8 cellular contexts compared by ENCODE assay signal in genomic region chr1:201895913-201896807, GRCh38. TPM values are rescaled to one million over a fixed set of nuclear protein-coding genes. Genes with fewer than 3 reads are reported as not detected.
DNase-seq lines count a peak whose midpoint lies in the region; ATAC-seq and TF ChIP-seq lines count a peak whose summit lies in the region.

No MANE protein-coding gene starts in this region.

- DNase-seq in DMS 273 (lab: John Stamatoyannopoulos, UW; ENCODE audit: unreplicated experiment) (peak; percentile 96), MM.1S (peak; percentile 91), SIG-M5 (lab: John Stamatoyannopoulos, UW) (peak; percentile 66), fibroblast of villous mesenchyme (ENCODE audit: low read depth) (peak; percentile 91), stomach (peak; percentile 89)
- DNase-seq in activated T-helper 9 cell treated with anti-CD3 and anti-CD28 coated beads, Interleukin-2, amount 50 U/mL, for 16 hours (ENCODE audit: low read depth), result peak; percentile 68

- H3K36me3 ChIP-seq in MM.1S (replicated peaks; ENCODE audit: insufficient read depth, low read length), result no peaks in the 10 kb centered on the region
- H3K36me3 ChIP-seq in neutrophil, result no peaks in the 10 kb centered on the region
- H3K36me3 ChIP-seq in stomach, result peaks cover 0 to 39% (median 21%) of the 10 kb centered on the region in 4 donors

- no peaks in the 10 kb centered on the region for H3K27me3 ChIP-seq in MM.1S (replicated peaks; ENCODE audit: insufficient read depth, low read length)
- peaks cover 24% of the 10 kb centered on the region for H3K27me3 ChIP-seq in neutrophil
- H3K27me3 ChIP-seq in stomach, result no peaks in the 10 kb centered on the region

- peak overlapping the region; percentile 49 for H3K4me2 ChIP-seq in MM.1S (ENCODE audit: low read depth, low read length)

- H2AFZ ChIP-seq in MM.1S (ENCODE audit: low read length), result peak overlapping the region; percentile 56

- TF ChIP-seq CTCF in MM.1S (IDR thresholded peaks at IDR 0.05; ENCODE audit: low read length), result peak; percentile 100
- TF ChIP-seq CTCF in fibroblast of villous mesenchyme (IDR thresholded peaks at IDR 0.05; ENCODE audit: insufficient read depth, low read depth, low read length), result peak; percentile 96
- TF ChIP-seq CTCF in neutrophil (IDR thresholded peaks at IDR 0.05), result peak; percentile 71
- TF ChIP-seq CTCF in stomach (IDR thresholded peaks at IDR 0.05), result peak in 6 of 7 experiments; percentile 45 to 96 (median 94)

- H3K4me3 ChIP-seq in MM.1S (ENCODE audit: low read length) (peak overlapping the region; percentile 10; the same call in 1 of the 2 replicates), fibroblast of villous mesenchyme (ENCODE audit: low read depth, low read length) (no peak overlapping the region), neutrophil (ENCODE audit: low read depth in 1 of 2, low read length in 1 of 2) (no peak overlapping the region), stomach (no peak overlapping the region)

- TF ChIP-seq POLR2A in stomach (IDR thresholded peaks at IDR 0.05), result no peak

- ATAC-seq in GM21737 (IDR thresholded peaks at IDR 0.05; ENCODE audit: unreplicated experiment), result peak; percentile 84

- no peaks in the 10 kb centered on the region for H4K20me1 ChIP-seq in MM.1S (ENCODE audit: insufficient read depth, low read length)

- no peaks in the 10 kb centered on the region for H3K9me3 ChIP-seq in MM.1S (replicated peaks; ENCODE audit: insufficient read depth, low read length)
- H3K9me3 ChIP-seq in neutrophil, result no peaks in the 10 kb centered on the region
- H3K9me3 ChIP-seq in stomach, result no peaks in the 10 kb centered on the region

- intact Hi-C loops in stomach (cut with DNase I; ENCODE audit: low total_unique reads), result loop anchor here (5.0 to 10.0 kb wide), 2 partner anchors 49 to 81 kb away; partner anchors contain the start of gene LMOD1

- no peaks in the 10 kb centered on the region for H3K79me2 ChIP-seq in MM.1S (ENCODE audit: low read length)

- no peak overlapping the region for H3K9ac ChIP-seq in MM.1S (ENCODE audit: low read length)

- no peaks in the 10 kb centered on the region for H3K9me2 ChIP-seq in MM.1S (replicated peaks; ENCODE audit: insufficient read depth, low read length)

- TF ChIP-seq EP300 in stomach (IDR thresholded peaks at IDR 0.05), result no peak

- H3K27ac ChIP-seq in MM.1S (ENCODE audit: low read length) (no peak overlapping the region), neutrophil (no peak overlapping the region), stomach (peak overlapping the region; percentile 7 to 84 (median 72))

- H3F3A ChIP-seq in MM.1S (ENCODE audit: insufficient read depth, low read length), result no peaks in the 10 kb centered on the region

- 10 to 43% (median 12%) methylated on average over 3 to 10 of the region's 10 CpGs for WGBS in stomach, 5 donors

- peaks cover 13% of the 10 kb centered on the region for H3K4me1 ChIP-seq in MM.1S (ENCODE audit: low read length)
- H3K4me1 ChIP-seq in neutrophil (ENCODE audit: control insufficient read depth in 1 of 2, insufficient read depth in 1 of 2, low read depth in 1 of 2, low read length in 1 of 2), result peaks cover 3 to 5% of the 10 kb centered on the region in 2 experiments
- peaks cover 4 to 72% (median 38%) of the 10 kb centered on the region in 4 donors for H3K4me1 ChIP-seq in stomach

RNA-seq across cellular contexts. Expression of gene SHISA4, which starts 7.5 kb away (rescaled TPM):
- 19.0 and 25.0 TPM in 2 replicates for total RNA-seq in fibroblast of villous mesenchyme
- 10 to 100 TPM in 3 of 5 donors, 1 to 10 TPM in 1, under 1 TPM in 1; 0.87 to 33.3 (median 10.3) TPM for total RNA-seq in stomach
- 10 to 100 TPM; 14.1 to 18.3 (median 14.6) TPM for polyA plus RNA-seq in stomach

RNA-seq across cellular contexts. Expression of gene LMOD1, which starts 50.2 kb away (rescaled TPM):
- total RNA-seq in fibroblast of villous mesenchyme (44.1 and 50.1 TPM in 2 replicates), stomach (100 to 1,000 TPM in 3 of 5 donors, 10 to 100 TPM in 2; 27.5 to 420 (median 102) TPM)
- polyA plus RNA-seq in stomach, result 100 to 1,000 TPM in 1 of 3 donors, 10 to 100 TPM in 2; 19.6 to 117 (median 22.9) TPM

RNA-seq across cellular contexts. Expression of gene TIMM17A, which starts 59.1 kb away (rescaled TPM):
- total RNA-seq in fibroblast of villous mesenchyme (58.9 and 94.1 TPM in 2 replicates), stomach (10 to 100 TPM in 2 of 5 donors, 1 to 10 TPM in 3; 3.2 to 47.0 (median 7.1) TPM)
- polyA plus RNA-seq in stomach, result 10 to 100 TPM; 26.1 to 48.8 (median 37.4) TPM

Comparison
In these comparisons a context has a peak if more than half of its experiments do, and no peak if none do; other contexts are left out.
1. H3K27ac ChIP-seq: peak in stomach (5 of 5); none in MM.1S (single experiment) and neutrophil (single experiment).
2. Peak in every context shown above with its lines, with median percentiles within 50 percentile points of each other: DNase-seq and CTCF ChIP-seq.